Comparison of ENCODE assay signal across 8 cellular contexts in genomic region chr4:83455300-83456183, GRCh38. TPM values are rescaled to one million over a fixed set of nuclear protein-coding genes. Genes with fewer than 3 reads are reported as not detected.
DNase-seq lines count a peak whose midpoint lies in the region; ATAC-seq, FAIRE-seq and TF ChIP-seq lines count a peak whose summit lies in the region.

TSS of gene HELQ (minus strand) at chr4:83455823. CDS start at chr4:83455693, 130 bp downstream.
TSS of gene MRPS18C (plus strand) at chr4:83456058. CDS start at chr4:83456078, 20 bp downstream.

- H3K4me3 ChIP-seq in GM12875 (ENCODE audit: low read depth, low read length): peak within 1 kb of the TSS; percentile 83
- H3K4me3 ChIP-seq in pancreas: peak within 1 kb of the TSS; percentile 60 to 88 (median 66)
- peak within 1 kb of the TSS; percentile 75 to 91 for H3K4me3 ChIP-seq in tibial artery

- TF ChIP-seq CTCF in GM12875 (IDR thresholded peaks at IDR 0.05; ENCODE audit: borderline replicate concordance, insufficient read depth, low read depth, low read length) (peak; percentile 17; the same call in 1 of the 2 replicates), pancreas (IDR thresholded peaks at IDR 0.05) (no peak), tibial artery (IDR thresholded peaks at IDR 0.05) (peak in 1 of 2 experiments; percentile 20)

- DNase-seq in NCI-H1417 treated with DMSO at 0.1 percent for 48 hours (lab: John Stamatoyannopoulos, UW): peak; percentile 91
- DNase-seq in SW480 (ENCODE audit: low spot score): peak; percentile 96
- peak; percentile 93 for DNase-seq in activated naive CD8-positive, alpha-beta T cell treated with anti-CD3 and anti-CD28 coated beads, Interleukin-2, amount 50 U/mL, for 24 hours
- DNase-seq in Right ventricle myocardium superior: peak; percentile 96
- DNase-seq in pancreas: peak; percentile 85 to 97 (median 96)
- peak; percentile 98 to 99 for DNase-seq in tibial artery

- peaks cover 0 to 4% (median 0%) of the 10 kb centered on the region in 3 donors for H3K36me3 ChIP-seq in pancreas
- peaks cover 15 to 38% (median 23%) of the 10 kb centered on the region in 3 donors for H3K36me3 ChIP-seq in tibial artery

- H3K27me3 ChIP-seq in pancreas (no peaks in the 10 kb centered on the region), tibial artery (no peaks in the 10 kb centered on the region)

- no peaks in the 10 kb centered on the region for H3K9me3 Mint-ChIP-seq in activated naive CD8-positive, alpha-beta T cell treated with anti-CD3 and anti-CD28 coated beads, Interleukin-2, amount 50 U/mL, for 24 hours

- H3K4me3 Mint-ChIP-seq in activated naive CD8-positive, alpha-beta T cell treated with anti-CD3 and anti-CD28 coated beads, Interleukin-2, amount 50 U/mL, for 24 hours: peak within 1 kb of the TSS; percentile 99

- intact Hi-C loops in Right ventricle myocardium superior (cut with DNase I) (no loop called here), pancreas (cut with DNase I) (no loop called here), tibial artery (cut with DNase I; ENCODE audit: low total_unique reads) (loop anchor here (2.0 to 10.0 kb wide), 3 partner anchors 29 to 441 kb away; partner anchors contain the start of genes ABRAXAS1, COQ2 and LIN54)

- FAIRE-seq in pancreas (lab: Jason Lieb, UNC): peak; percentile 51

- H3K27ac ChIP-seq in pancreas (peak within 1 kb of the TSS; percentile 80 to 96 (median 93)), tibial artery (peak within 1 kb of the TSS; percentile 95 to 98)

- WGBS in pancreas, 2 donors: 0% methylated on average over 57 of the region's 57 CpGs

- H3K9me3 ChIP-seq in pancreas (no peaks in the 10 kb centered on the region), tibial artery (no peaks in the 10 kb centered on the region)

- H3K27ac Mint-ChIP-seq in activated naive CD8-positive, alpha-beta T cell treated with anti-CD3 and anti-CD28 coated beads, Interleukin-2, amount 50 U/mL, for 24 hours: peak within 1 kb of the TSS; percentile 99

- H3K4me1 Mint-ChIP-seq in activated naive CD8-positive, alpha-beta T cell treated with anti-CD3 and anti-CD28 coated beads, Interleukin-2, amount 50 U/mL, for 24 hours: peaks cover 43% of the 10 kb centered on the region

- ATAC-seq in HG02798 (IDR thresholded peaks at IDR 0.05; ENCODE audit: poor library complexity, unreplicated experiment) (peak; percentile 97), Right ventricle myocardium superior (ENCODE audit: poor library complexity) (peak; percentile 99), pancreas (peak; percentile 95 to 99 (median 98))
- peak; percentile 95 for ATAC-seq in activated naive CD8-positive, alpha-beta T cell treated with anti-CD3 and anti-CD28 coated beads, Interleukin-2, amount 50 U/mL, for 24 hours

- H3K36me3 Mint-ChIP-seq in activated naive CD8-positive, alpha-beta T cell treated with anti-CD3 and anti-CD28 coated beads, Interleukin-2, amount 50 U/mL, for 24 hours (ENCODE audit: low read depth): peaks cover 63% of the 10 kb centered on the region

- H3K27me3 Mint-ChIP-seq in activated naive CD8-positive, alpha-beta T cell treated with anti-CD3 and anti-CD28 coated beads, Interleukin-2, amount 50 U/mL, for 24 hours: peaks cover 3% of the 10 kb centered on the region

- H3K4me1 ChIP-seq in pancreas (peaks cover 5 to 23% (median 10%) of the 10 kb centered on the region in 3 donors), tibial artery (peaks cover 0 to 29% (median 26%) of the 10 kb centered on the region in 4 donors)

RNA-seq across cellular contexts. Expression of gene HELQ, which starts in this region (rescaled TPM):
- total RNA-seq in Right ventricle myocardium superior (13.8 TPM), pancreas (1 to 10 TPM; 5.2 to 9.9 (median 7.4) TPM)
- 1 to 10 TPM; 4.3 to 5.3 TPM for polyA plus RNA-seq in pancreas

RNA-seq across cellular contexts. Expression of gene MRPS18C, which starts in this region (rescaled TPM):
- 68.7 TPM for total RNA-seq in Right ventricle myocardium superior
- 10 to 100 TPM; 10.8 to 22.2 (median 16.8) TPM for total RNA-seq in pancreas
- polyA plus RNA-seq in pancreas: 10 to 100 TPM in 1 of 2 donors, 1 to 10 TPM in 1; 9.0 to 18.2 TPM

Comparison
In these comparisons a context has a peak if more than half of its experiments do, and no peak if none do; other contexts are left out.
1. Peak in every context shown above with its lines: DNase-seq, ATAC-seq, H3K4me3 ChIP-seq and H3K27ac ChIP-seq.